In genomic region chr19:10761443-10762242, GRCh38 we compare ENCODE assay signal across 11 cellular contexts. TPM values are rescaled to one million over a fixed set of nuclear protein-coding genes. Genes with fewer than 3 reads are reported as not detected.
DNase-seq lines count a peak whose midpoint lies in the region; ATAC-seq, FAIRE-seq and TF ChIP-seq lines count a peak whose summit lies in the region.
"Had no signal": no experiment of that assay in that cellular context is flagged by ENCODE, and none has a peak within 500 bp of the region (broad histone marks: within the 10 kb centered on the region; RNA-seq: fewer than 3 reads in every experiment).

No MANE protein-coding gene starts in this region.

- H3K36me3 ChIP-seq in astrocyte (ENCODE audit: insufficient read depth, low read length) = peaks cover 4% of the 10 kb centered on the region

- H3K9me3 ChIP-seq in A549 = no peaks in the 10 kb centered on the region
- no peaks in the 10 kb centered on the region for H3K9me3 ChIP-seq in astrocyte (ENCODE audit: insufficient read depth, low read depth, low read length)
- H3K9me3 ChIP-seq: SJCRH30 had no signal

- H4K20me1 ChIP-seq in astrocyte (ENCODE audit: insufficient read depth, low read length) = peaks cover 80% of the 10 kb centered on the region

- TF ChIP-seq CTCF in A549 (IDR thresholded peaks at IDR 0.05) (no peak), Calu3 (IDR thresholded peaks at IDR 0.05; ENCODE audit: unreplicated experiment) (no peak), astrocyte (IDR thresholded peaks at IDR 0.05; ENCODE audit: insufficient read depth, low read depth, low read length) (no peak)

- H3K79me2 ChIP-seq in astrocyte (ENCODE audit: insufficient read depth, low read length) = peaks cover 53% of the 10 kb centered on the region

- H3K4me1 ChIP-seq in A549 (peaks cover 65% of the 10 kb centered on the region), astrocyte (ENCODE audit: insufficient read depth, low read length) (peaks cover 10% of the 10 kb centered on the region)
- H3K4me1 ChIP-seq: SJCRH30 had no signal

- ATAC-seq in A549 (no peak), naive B cell (ENCODE audit: low read depth in 2 of 2) (no peak), GM21576 (IDR thresholded peaks at IDR 0.05; ENCODE audit: unreplicated experiment) (no peak), GM18909 (IDR thresholded peaks at IDR 0.05; ENCODE audit: poor library complexity, unreplicated experiment) (no peak)

- POLR2A ChIA-PET in A549 (lab: Yijun Ruan, JAX) = no interaction called here

- no peak for DNase-seq in A549 (ENCODE audit: low read depth in 1 of 2, low spot score in 1 of 2)
- no peak for DNase-seq in Calu3
- no peak for DNase-seq in astrocyte (ENCODE audit: low read depth)
- DNase-seq in naive B cell = no peak
- DNase-seq in SKM-1 treated with dmso at 0.1 percent for 144 hours (lab: John Stamatoyannopoulos, UW; ENCODE audit: unreplicated experiment) = no peak
- DNase-seq in AG20443 (ENCODE audit: low spot score) = no peak
- DNase-seq: foreskin keratinocyte, KG1, SJCRH30 had no signal

- no peak for TF ChIP-seq RAD21 in A549 (conservative IDR thresholded peaks at IDR 0.05 in 1 of 2, IDR thresholded peaks at IDR 0.05 in 1 of 2)

- H3K4me2 ChIP-seq in A549 (peak overlapping the region; percentile 59; the same call in 2 of the 3 replicates), astrocyte (ENCODE audit: low read length) (no peak overlapping the region)

- TF ChIP-seq EP300 in A549 (IDR thresholded peaks at IDR 0.05) = no peak

- H3K9me3 Mint-ChIP-seq in Calu3 (ENCODE audit: low read depth, unreplicated experiment) = no peaks in the 10 kb centered on the region
- peaks cover 3% of the 10 kb centered on the region for H3K9me3 Mint-ChIP-seq in astrocyte (ENCODE audit: unreplicated experiment)
- no peaks in the 10 kb centered on the region for H3K9me3 Mint-ChIP-seq in naive B cell

- no peak overlapping the region for H3K4me3 ChIP-seq in A549
- no peak overlapping the region for H3K4me3 ChIP-seq in astrocyte (ENCODE audit: insufficient read depth, low read depth, low read length)
- H3K4me3 ChIP-seq: SJCRH30 had no signal

- H3K4me1 Mint-ChIP-seq in Calu3 (ENCODE audit: low read depth, unreplicated experiment) (peaks cover 43% of the 10 kb centered on the region), astrocyte (ENCODE audit: low read depth, unreplicated experiment) (peaks cover 6% of the 10 kb centered on the region), naive B cell (peaks cover 61 to 86% (median 85%) of the 10 kb centered on the region in 3 donors)

- H3K27ac Mint-ChIP-seq in Calu3 (ENCODE audit: unreplicated experiment) = peak overlapping the region; percentile 58
- H3K27ac Mint-ChIP-seq in astrocyte (ENCODE audit: unreplicated experiment) = peak overlapping the region; percentile 41
- peak overlapping the region; percentile 88 to 97 (median 93) for H3K27ac Mint-ChIP-seq in naive B cell

- intact Hi-C loops in Calu3 (cut with micrococcal nuclease; ENCODE audit: unreplicated experiment) = loop anchor here (5.0 kb wide), 1 partner anchor 44 kb away; the partner anchor contains the start of gene DNM2

- H3K4me3 Mint-ChIP-seq in Calu3 (ENCODE audit: low read depth, unreplicated experiment) (no peak overlapping the region), astrocyte (ENCODE audit: unreplicated experiment) (no peak overlapping the region), naive B cell (peak overlapping the region; percentile 12 to 78 (median 52))

- no peaks in the 10 kb centered on the region for H3K27me3 ChIP-seq in astrocyte (ENCODE audit: insufficient read depth, low read length)
- H3K27me3 ChIP-seq: foreskin keratinocyte, SJCRH30 had no signal

- CTCF ChIA-PET in A549 (lab: Yijun Ruan, JAX) (interaction anchor here (0.6 to 0.9 kb wide), 3 partner anchors 153 to 258 kb away, joined by 3 read pairs; no protein-coding TSS in a partner anchor), Calu3 (lab: Charles Lee) (interaction anchor here (0.7 kb wide), 1 partner anchor 178 kb away, joined by 5 read pairs; no protein-coding TSS in a partner anchor)

- H3K27me3 Mint-ChIP-seq in Calu3 (ENCODE audit: unreplicated experiment) (no peaks in the 10 kb centered on the region), astrocyte (ENCODE audit: low read depth, unreplicated experiment) (no peaks in the 10 kb centered on the region), naive B cell (no peaks in the 10 kb centered on the region)

- H3K36me3 Mint-ChIP-seq in Calu3 (ENCODE audit: insufficient read depth, unreplicated experiment) = peaks cover 34% of the 10 kb centered on the region
- H3K36me3 Mint-ChIP-seq in astrocyte (ENCODE audit: low read depth, unreplicated experiment) = peaks cover 26% of the 10 kb centered on the region
- peaks cover 4 to 5% of the 10 kb centered on the region in 2 donors for H3K36me3 Mint-ChIP-seq in naive B cell

- WGBS in A549 (ENCODE audit: missing lambda C conversion rate) = 96% methylated on average over 16 of the region's 19 CpGs

- FAIRE-seq in A549 (lab: Jason Lieb, UNC) (no peak), astrocyte (lab: Jason Lieb, UNC) (no peak)

- no peak for TF ChIP-seq POLR2A in A549 (IDR thresholded peaks at IDR 0.05; ENCODE audit: low read length)

- no peak overlapping the region for H3K9ac ChIP-seq in astrocyte (ENCODE audit: low read length)

- BruUV-seq in Calu3 (replicated peaks; lab: Mats Ljungman, UMichigan) = no TSS peak

- H2AFZ ChIP-seq in astrocyte (ENCODE audit: low read depth, low read length) = no peak overlapping the region

- H3K27ac ChIP-seq in A549 = peak overlapping the region; percentile 66 to 89; a peak in 4 of 6 replicates
- no peak overlapping the region for H3K27ac ChIP-seq in astrocyte (ENCODE audit: low read depth, low read length)
- H3K27ac ChIP-seq: foreskin keratinocyte, SJCRH30 had no signal

TF ChIP-seq in A549, 52 proteins besides CTCF, POLR2A, EP300 and RAD21:
- TF ChIP-seq POLR2AphosphoS2 (conservative IDR thresholded peaks at IDR 0.05; ENCODE audit: low read length) = no peak
- TF ChIP-seq HOXB13 (CRISPR knock-in tag; IDR thresholded peaks at IDR 0.05; ENCODE audit: low read depth) = no peak
- no peak for TF ChIP-seq RCOR1 (IDR thresholded peaks at IDR 0.05; ENCODE audit: low read depth, low read length)
- no peak for TF ChIP-seq HES2 (IDR thresholded peaks at IDR 0.05)
- no peak for TF ChIP-seq CBX8 (IDR thresholded peaks at IDR 0.05)
- TF ChIP-seq MYC (IDR thresholded peaks at IDR 0.05; ENCODE audit: borderline replicate concordance, low read length) = no peak
- no peak for TF ChIP-seq RFX5 (IDR thresholded peaks at IDR 0.05)
- no peak for TF ChIP-seq SREBF2 (IDR thresholded peaks at IDR 0.05)
- no peak for TF ChIP-seq REST (IDR thresholded peaks at IDR 0.05)
- no peak for TF ChIP-seq HDAC2 (IDR thresholded peaks at IDR 0.05)
- TF ChIP-seq ESRRA (IDR thresholded peaks at IDR 0.05; ENCODE audit: borderline replicate concordance, low read length) = no peak
- no peak for TF ChIP-seq SMC3 (IDR thresholded peaks at IDR 0.05)
- no peak for TF ChIP-seq ZFP36 (IDR thresholded peaks at IDR 0.05; ENCODE audit: borderline replicate concordance, partially characterized antibody)
- TF ChIP-seq TFCP2L1 (CRISPR knock-in tag; IDR thresholded peaks at IDR 0.05) = no peak

RNA-seq across cellular contexts. Expression of gene DNM2, which starts 43.8 kb away (rescaled TPM):
- 32.9 and 52.4 TPM in 2 replicates for polyA plus RNA-seq in A549 (2011; rRNA removed)
- 32.5 and 44.3 TPM in 2 replicates for polyA plus RNA-seq in A549 (2012; cell fraction: cytosol; rRNA removed)
- 83.5 and 91.5 TPM in 2 replicates for polyA plus RNA-seq in A549 (2012; cell fraction: nucleus; rRNA removed)
- 55.8 to 58.5 TPM (median 57.3 TPM) in 3 replicates for polyA plus RNA-seq in A549 (2017; fragmentation: RNase III; extraction: RNeasy Plus Mini Kit Qiagen cat#74134 plus additional on column Dnase treatment)
- polyA minus RNA-seq in A549 (2011; rRNA and poly(A)+ RNA removed) = 128 and 145 TPM in 2 replicates
- 126 and 138 TPM in 2 replicates for total RNA-seq in Calu3 (2022)
- total RNA-seq in astrocyte = 129 TPM in 2 replicates
- polyA plus RNA-seq in naive B cell (ENCODE audit: low read depth in 6 of 6) = 100 to 1,000 TPM in 1 of 6 donors, 10 to 100 TPM in 5; 53.6 to 111 (median 63.0) TPM

Comparison
In these comparisons a context has a peak if more than half of its experiments do, and no peak if none do; other contexts are left out.
1. H3K27ac Mint-ChIP-seq: peak in every context shown above with its lines; median percentile 93 in naive B cell; 58 in Calu3; 41 in astrocyte.
2. H3K4me3 Mint-ChIP-seq: peak in naive B cell (8 of 8); none in Calu3 (single experiment) and astrocyte (single experiment).